Comparison of ENCODE assay signal across 8 cellular contexts in genomic region chr13:97855570-97855970, GRCh38.
DNase-seq lines count a peak whose midpoint lies in the region; ATAC-seq and TF ChIP-seq lines count a peak whose summit lies in the region.

No MANE protein-coding gene starts in this region.

- peak; percentile 62 for ATAC-seq in GM21723 (IDR thresholded peaks at IDR 0.05; ENCODE audit: unreplicated experiment)
- peak; percentile 48 for ATAC-seq in T-helper 17 cell

- H2AFZ ChIP-seq in neural progenitor cell (replicated peaks): no peak overlapping the region

- no peak overlapping the region for H3K27ac ChIP-seq in neural progenitor cell

- H3K9me3 Mint-ChIP-seq in neural progenitor cell: no peaks in the 10 kb centered on the region

- no peaks in the 10 kb centered on the region for H3K27me3 ChIP-seq in neural progenitor cell

- H3K4me1 Mint-ChIP-seq in T-helper 17 cell (peaks cover 2% of the 10 kb centered on the region), neural progenitor cell (peaks cover 9% of the 10 kb centered on the region)

- H3K36me3 Mint-ChIP-seq in T-helper 17 cell (ENCODE audit: low read depth) (peaks cover 2% of the 10 kb centered on the region), neural progenitor cell (no peaks in the 10 kb centered on the region)

- H3K4me3 ChIP-seq in fibroblast of mammary gland (ENCODE audit: control insufficient read depth, low read depth, low read length) (no peak overlapping the region), neural progenitor cell (no peak overlapping the region)

- H3K79me2 ChIP-seq in neural progenitor cell (ENCODE audit: low read depth): no peaks in the 10 kb centered on the region

- no peak overlapping the region for H3K9ac ChIP-seq in neural progenitor cell

- H3K27ac Mint-ChIP-seq in T-helper 17 cell (no peak overlapping the region), neural progenitor cell (no peak overlapping the region)

- H3K36me3 ChIP-seq in neural progenitor cell: no peaks in the 10 kb centered on the region

- intact Hi-C loops in posterior vena cava (cut with DNase I): loop anchor here in 1 of 2 donors (10.0 kb wide), 1 partner anchor 119 kb away; no protein-coding TSS in a partner anchor

- H3K4me3 Mint-ChIP-seq in T-helper 17 cell (no peak overlapping the region), neural progenitor cell (no peak overlapping the region)

- peak overlapping the region; percentile 49 for H3K4me2 ChIP-seq in neural progenitor cell

- no peaks in the 10 kb centered on the region for H4K20me1 ChIP-seq in neural progenitor cell (ENCODE audit: low read depth)

- TF ChIP-seq CTCF in fibroblast of mammary gland (conservative IDR thresholded peaks at IDR 0.05; ENCODE audit: control insufficient read depth, insufficient read depth, low read depth, low read length) (peak; percentile 92), neural progenitor cell (IDR thresholded peaks at IDR 0.05) (peak; percentile 92)

- H3K9me3 ChIP-seq in T-helper 17 cell (ENCODE audit: control insufficient read depth, low read length, poor library complexity, severe bottlenecking) (no peaks in the 10 kb centered on the region), neural progenitor cell (ENCODE audit: low read depth) (no peaks in the 10 kb centered on the region)

- H3K4me1 ChIP-seq in neural progenitor cell: peaks cover 10% of the 10 kb centered on the region

- peaks cover 6% of the 10 kb centered on the region for H3F3A ChIP-seq in neural progenitor cell (ENCODE audit: low read depth)

- H3K27me3 Mint-ChIP-seq in T-helper 17 cell (peaks cover 48% of the 10 kb centered on the region), neural progenitor cell (ENCODE audit: insufficient read depth, low read depth) (peaks cover 13% of the 10 kb centered on the region)

- DNase-seq in DMS153 treated with DMSO at 0.1 percent for 48 hours (lab: John Stamatoyannopoulos, UW; ENCODE audit: unreplicated experiment): peak; percentile 72
- DNase-seq in NCI-H1436 treated with DMSO at 0.1 percent for 48 hours (lab: John Stamatoyannopoulos, UW): peak; percentile 37
- DNase-seq in T-helper 17 cell: no peak
- peak; percentile 91 for DNase-seq in fibroblast of mammary gland (ENCODE audit: low read depth)
- peak; percentile 88 for DNase-seq in neural progenitor cell (ENCODE audit: low spot score)
- DNase-seq in posterior vena cava (ENCODE audit: low spot score): no peak
- no peak for DNase-seq in occipital lobe (lab: John Stamatoyannopoulos, UW)

Comparison
In these comparisons a context has a peak if more than half of its experiments do, and no peak if none do; other contexts are left out.
1. DNase-seq: peak in DMS153 treated with DMSO at 0.1 percent for 48 hours (single experiment), NCI-H1436 treated with DMSO at 0.1 percent for 48 hours (single experiment), fibroblast of mammary gland (single experiment) and neural progenitor cell (single experiment); none in T-helper 17 cell (0 of 3), posterior vena cava (single experiment) and occipital lobe (single experiment).